Comparison of ENCODE assay signal across 1 cellular context in the genomic region with DNA sequence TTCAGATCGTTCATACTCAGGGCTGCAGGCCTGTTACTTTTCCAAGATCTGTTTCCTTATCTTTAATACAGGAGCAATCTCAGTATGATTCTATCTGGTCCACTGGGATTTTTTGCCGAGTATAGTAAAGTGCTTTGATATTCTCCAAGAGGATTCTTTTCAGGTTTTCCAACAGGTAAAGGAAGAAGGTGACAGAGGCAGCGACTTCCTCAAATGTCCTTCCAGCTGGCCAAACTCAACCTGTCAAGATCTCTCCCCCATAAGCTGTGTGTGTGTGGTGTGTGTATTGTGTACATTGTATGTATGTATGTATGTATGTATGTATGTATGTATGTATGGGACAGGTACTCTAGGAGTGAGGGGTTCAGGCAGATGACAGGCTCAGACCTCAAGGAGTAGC.
A peak's percentile ranks its signal among the peaks of the same experiment; 100 is the strongest.
TF ChIP-seq lines count a peak whose summit lies in the region.

No MANE protein-coding gene starts in this region.

TF ChIP-seq in GM12878, 131 proteins besides CTCF, POLR2A, EP300 and RAD21:
- TF ChIP-seq SPI1 (IDR thresholded peaks at IDR 0.05; ENCODE audit: borderline replicate concordance, insufficient read depth, low read depth, low read length) (peak; percentile 40; the same call in 1 of the 2 replicates), CBX5 (IDR thresholded peaks at IDR 0.05; ENCODE audit: low read depth) (no peak)
